Comparison of ENCODE assay signal across 7 cellular contexts in the genomic region with DNA sequence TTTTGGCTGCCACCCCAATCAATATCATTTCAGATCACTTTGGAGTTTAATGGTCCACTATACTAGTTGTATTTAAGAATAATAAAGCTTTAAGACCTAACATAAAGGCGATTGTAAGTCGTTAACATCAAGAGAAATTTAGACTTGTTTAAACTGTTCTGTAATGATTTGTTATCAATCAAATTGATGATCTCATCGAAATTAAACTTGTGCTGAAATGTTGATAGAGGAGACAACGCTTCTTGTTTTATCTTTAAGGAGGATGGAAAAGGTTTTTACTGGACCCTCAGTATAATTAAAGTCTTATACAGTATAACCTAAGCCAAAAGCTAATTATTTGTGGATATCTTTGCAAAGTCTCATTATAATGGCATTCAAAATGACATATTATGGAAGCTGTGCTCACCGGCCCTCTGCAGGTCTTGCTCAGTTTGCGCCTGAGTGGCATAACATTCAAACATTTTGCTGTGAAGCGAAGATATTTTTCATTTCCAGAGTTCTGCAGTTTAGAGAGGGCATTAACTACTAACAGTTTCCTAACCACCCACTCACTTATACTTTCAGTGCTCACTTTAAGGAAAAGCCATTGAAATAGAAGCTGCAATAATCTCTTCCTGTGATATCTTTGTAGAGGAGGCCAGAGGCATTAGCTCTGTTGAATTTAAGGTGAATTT. TPM values are rescaled to one million over a fixed set of nuclear protein-coding genes. Genes with fewer than 3 reads are reported as not detected.
DNase-seq lines count a peak whose midpoint lies in the region; ATAC-seq and TF ChIP-seq lines count a peak whose summit lies in the region.

No MANE protein-coding gene starts in this region.

- H2AFZ ChIP-seq in IMR-90 (replicated peaks; ENCODE audit: low read length, poor library complexity): no peak overlapping the region

- peak overlapping the region; percentile 78; the same call in 1 of the 2 replicates for H3K18ac ChIP-seq in IMR-90 (ENCODE audit: low read depth, low read length)

- no peaks in the 10 kb centered on the region for H3K27me3 Mint-ChIP-seq in activated CD8-positive, alpha-beta T cell treated with anti-CD3 and anti-CD28 coated beads for 36 hours

- H3K4me3 Mint-ChIP-seq in activated CD8-positive, alpha-beta T cell treated with anti-CD3 and anti-CD28 coated beads for 36 hours: peak overlapping the region; percentile 75

- DNase-seq in EH (ENCODE audit: low read depth) (peak; percentile 52), IMR-90 (no peak), stomach (no peak), foreskin melanocyte (no peak)
- peak; percentile 74 for DNase-seq in activated CD8-positive, alpha-beta T cell treated with anti-CD3 and anti-CD28 coated beads for 36 hours

- no CpG with 5 or more reads among the region's 7 CpGs for WGBS in IMR-90 (ENCODE audit: extremely low coverage in 2 of 2, insufficient read length in 1 of 2), 2 experiments
- WGBS in stomach, 5 donors: 29 to 48% (median 36%) methylated on average over 7 of the region's 7 CpGs

- no peaks in the 10 kb centered on the region for H3K9me3 Mint-ChIP-seq in activated CD8-positive, alpha-beta T cell treated with anti-CD3 and anti-CD28 coated beads for 36 hours

- H3K27ac Mint-ChIP-seq in activated CD8-positive, alpha-beta T cell treated with anti-CD3 and anti-CD28 coated beads for 36 hours: peak overlapping the region; percentile 87

- peak overlapping the region; percentile 43; the same call in 1 of the 2 replicates for H2BK20ac ChIP-seq in IMR-90 (ENCODE audit: low read depth, low read length)

- dilution Hi-C loops in IMR-90 (cut with HindIII; ENCODE audit: low sequenced_read_pairs, unreplicated experiment): no loop called here

- intact Hi-C loops in IMR-90 (cut with micrococcal nuclease) (loop anchor here (1.0 to 5.0 kb wide), 2 partner anchors 77 to 96 kb away; no protein-coding TSS in a partner anchor), stomach (cut with DNase I; ENCODE audit: low total_unique reads) (loop anchor here (5.0 kb wide), 1 partner anchor 207 kb away; no protein-coding TSS in a partner anchor)
- intact Hi-C loops in activated CD8-positive, alpha-beta T cell treated with anti-CD3 and anti-CD28 coated beads for 36 hours (cut with micrococcal nuclease): loop anchor here (5.0 to 10.0 kb wide), 4 partner anchors 42 to 520 kb away; no protein-coding TSS in a partner anchor

- H3K14ac ChIP-seq in IMR-90 (replicated peaks; ENCODE audit: low read depth, low read length): peak overlapping the region; percentile 68

- peak overlapping the region; percentile 86 for H2BK120ac ChIP-seq in IMR-90 (ENCODE audit: low read depth, low read length)

- peak; percentile 26; the same call in 1 of the 2 replicates for TF ChIP-seq CTCF in IMR-90 (conservative IDR thresholded peaks at IDR 0.05; ENCODE audit: low read depth, low read length)
- TF ChIP-seq CTCF in activated CD8-positive, alpha-beta T cell treated with anti-CD3 and anti-CD28 coated beads for 36 hours (IDR thresholded peaks at IDR 0.05): no peak
- TF ChIP-seq CTCF in stomach (IDR thresholded peaks at IDR 0.05): no peak

- H3K4me1 Mint-ChIP-seq in activated CD8-positive, alpha-beta T cell treated with anti-CD3 and anti-CD28 coated beads for 36 hours (ENCODE audit: low read depth): peaks cover 72% of the 10 kb centered on the region

- H3K56ac ChIP-seq in IMR-90 (ENCODE audit: extremely low read depth, insufficient read depth, low read length): peak overlapping the region; percentile 89; the same call in 1 of the 2 replicates

- peaks cover 9% of the 10 kb centered on the region for H3K36me3 Mint-ChIP-seq in activated CD8-positive, alpha-beta T cell treated with anti-CD3 and anti-CD28 coated beads for 36 hours (ENCODE audit: low read depth)

- no peak overlapping the region for H2AK9ac ChIP-seq in IMR-90 (replicated peaks; ENCODE audit: low read depth, low read length, poor library complexity)

- CTCF ChIA-PET in IMR-90 (lab: Yijun Ruan, JAX): interaction anchor here (0.9 to 2.4 kb wide), 5 partner anchors 9 to 233 kb away, joined by 3 to 6 read pairs (median 6); no protein-coding TSS in a partner anchor
- CTCF ChIA-PET in activated CD8-positive, alpha-beta T cell treated with anti-CD3 and anti-CD28 coated beads for 36 hours (lab: Charles Lee): interaction anchor here (0.7 to 7.0 kb wide), 26 partner anchors 8 to 218 kb away, joined by 3 to 83 read pairs (median 4); a partner anchor contains a TSS

- H3K27ac ChIP-seq in IMR-90 (ENCODE audit: insufficient read depth, low read length): no peak overlapping the region
- H3K27ac ChIP-seq in iPS-18a (ENCODE audit: low read length): no peak overlapping the region
- peak overlapping the region in 4 of 5 donors; percentile 95 to 100 (median 100) for H3K27ac ChIP-seq in stomach

- peaks cover 10 to 24% of the 10 kb centered on the region in 2 experiments; a peak in 3 of 4 replicates for H3K79me1 ChIP-seq in IMR-90 (ENCODE audit: low read depth in 1 of 2, low read length in 2 of 2)

- peak overlapping the region; percentile 82; the same call in 1 of the 2 replicates for H3K4me2 ChIP-seq in IMR-90 (ENCODE audit: low read depth, low read length)

- H3K9me3 ChIP-seq in IMR-90 (ENCODE audit: control insufficient read depth, insufficient read depth, low read length) (no peaks in the 10 kb centered on the region), iPS-18a (ENCODE audit: control insufficient read depth, low read depth, low read length) (no peaks in the 10 kb centered on the region), stomach (no peaks in the 10 kb centered on the region)

- no peak overlapping the region for H2AK5ac ChIP-seq in IMR-90 (ENCODE audit: low read depth, low read length)

- peaks cover 5% of the 10 kb centered on the region for H3K4me1 ChIP-seq in IMR-90 (ENCODE audit: control insufficient read depth, insufficient read depth, low read length)
- peaks cover 13% of the 10 kb centered on the region for H3K4me1 ChIP-seq in iPS-18a (ENCODE audit: control insufficient read depth, low read depth, low read length)
- H3K4me1 ChIP-seq in stomach: peaks cover 19 to 40% (median 30%) of the 10 kb centered on the region in 4 donors

- H3K4me3 ChIP-seq in IMR-90 (ENCODE audit: insufficient read depth, low read depth, low read length) (no peak overlapping the region), iPS-18a (ENCODE audit: low read length) (peak overlapping the region; percentile 76), stomach (peak overlapping the region; percentile 73 to 89 (median 84))

- H3K23ac ChIP-seq in IMR-90 (ENCODE audit: low read depth, low read length): peak overlapping the region; percentile 96; the same call in 1 of the 2 replicates

- TF ChIP-seq RAD21 in IMR-90 (IDR thresholded peaks at IDR 0.05; ENCODE audit: low read length): no peak; the same call in 1 of the 2 replicates

- TF ChIP-seq POLR2A in IMR-90 (IDR thresholded peaks at IDR 0.05; ENCODE audit: low read depth, low read length) (no peak), stomach (IDR thresholded peaks at IDR 0.05) (no peak)

- POLR2A ChIA-PET in IMR-90 (lab: Charles Lee; ENCODE audit: unreplicated experiment): interaction anchor here (1.0 to 1.9 kb wide), 3 partner anchors 96 to 209 kb away, joined by 3 to 5 read pairs (median 4); no protein-coding TSS in a partner anchor
- POLR2A ChIA-PET in activated CD8-positive, alpha-beta T cell treated with anti-CD3 and anti-CD28 coated beads for 36 hours (lab: Charles Lee): interaction anchor here (0.6 to 6.0 kb wide), 20 partner anchors 10 to 212 kb away, joined by 3 to 56 read pairs (median 6); a partner anchor contains a TSS

- peak overlapping the region; percentile 98 for H2BK5ac ChIP-seq in IMR-90 (ENCODE audit: low read depth, low read length, poor library complexity, severe bottlenecking)

- TSS peak; percentile 73 for BruUV-seq in IMR-90 (replicated peaks; lab: Mats Ljungman, UMichigan)

- H3K4ac ChIP-seq in IMR-90 (ENCODE audit: low read depth, low read length): peak overlapping the region; percentile 96

- H3K36me3 ChIP-seq in IMR-90 (ENCODE audit: control insufficient read depth, insufficient read depth, low read length) (no peaks in the 10 kb centered on the region), iPS-18a (ENCODE audit: control insufficient read depth, low read depth, low read length) (no peaks in the 10 kb centered on the region), stomach (no peaks in the 10 kb centered on the region)

- H2BK15ac ChIP-seq in IMR-90 (ENCODE audit: low read depth, low read length): peak overlapping the region; percentile 87; the same call in 1 of the 3 replicates

- no peak overlapping the region for H4K91ac ChIP-seq in IMR-90 (ENCODE audit: insufficient read depth, low read depth, low read length)

- H3K9ac ChIP-seq in IMR-90 (ENCODE audit: low read depth, low read length) (peak overlapping the region; percentile 92; the same call in 1 of the 2 replicates), iPS-18a (ENCODE audit: low read length) (peak overlapping the region; percentile 53)

- ATAC-seq in IMR-90 (ENCODE audit: low read depth) (no peak), HG02970 (IDR thresholded peaks at IDR 0.05; ENCODE audit: low FRiP score, unreplicated experiment) (no peak)
- peak; percentile 32 for ATAC-seq in activated CD8-positive, alpha-beta T cell treated with anti-CD3 and anti-CD28 coated beads for 36 hours

- peak overlapping the region; percentile 87 to 90 for H4K8ac ChIP-seq in IMR-90 (ENCODE audit: low read depth in 2 of 2, low read length in 2 of 2)

- H4K5ac ChIP-seq in IMR-90 (ENCODE audit: low read depth, low read length): no peak overlapping the region

- no peaks in the 10 kb centered on the region for H3K9me1 ChIP-seq in IMR-90 (ENCODE audit: insufficient read depth, low read length)

- in situ Hi-C loops in IMR-90 (cut with MboI; ENCODE audit: low sequenced_read_pairs): loop anchor here (5.0 kb wide), 1 partner anchor 77 kb away; no protein-coding TSS in a partner anchor

- H3K27me3 ChIP-seq in IMR-90 (ENCODE audit: control insufficient read depth, insufficient read depth, low read length): no peaks in the 10 kb centered on the region
- H3K27me3 ChIP-seq in iPS-18a (ENCODE audit: control insufficient read depth, insufficient read depth, low read length): peaks cover 48% of the 10 kb centered on the region
- no peaks in the 10 kb centered on the region for H3K27me3 ChIP-seq in stomach

- H4K20me1 ChIP-seq in IMR-90 (ENCODE audit: insufficient read depth, low read length): peaks cover 21% of the 10 kb centered on the region; the same call in 1 of the 2 replicates

- TF ChIP-seq EP300 in stomach (IDR thresholded peaks at IDR 0.05): no peak

TF ChIP-seq in IMR-90, 13 proteins besides CTCF, POLR2A, EP300 and RAD21 (continues in another document):
- TF ChIP-seq RFX5 (IDR thresholded peaks at IDR 0.05; ENCODE audit: low read depth, low read length) (no peak), CHD1 (IDR thresholded peaks at IDR 0.05; ENCODE audit: low read depth, low read length) (no peak), MXI1 (IDR thresholded peaks at IDR 0.05; ENCODE audit: borderline replicate concordance, low read depth, low read length) (no peak)

RNA-seq across cellular contexts. Expression of a gene that starts 1.4 kb away (rescaled TPM):
- 5.0 and 6.7 TPM in 2 replicates for total RNA-seq in IMR-90 (2012; rRNA removed)
- polyA plus RNA-seq in IMR-90 (2012; rRNA removed): 11.0 and 12.7 TPM in 2 replicates
- polyA plus RNA-seq in IMR-90 (2012; cell fraction: cytosol; rRNA removed): 5.3 and 11.9 TPM in 2 replicates
- polyA plus RNA-seq in IMR-90 (2012; cell fraction: nucleus; rRNA removed; ENCODE audit: low replicate concordance): 6.0 TPM in 2 replicates
- 10 to 100 TPM; 31.2 to 33.9 TPM for total RNA-seq in activated CD8-positive, alpha-beta T cell treated with anti-CD3 and anti-CD28 coated beads for 36 hours
- total RNA-seq in stomach: 10 to 100 TPM in 2 of 5 donors, 1 to 10 TPM in 3; 2.0 to 11.9 (median 9.3) TPM
- polyA plus RNA-seq in stomach: 1 to 10 TPM; 2.9 to 7.2 (median 5.7) TPM

Comparison
In these comparisons a context has a peak if more than half of its experiments do, and no peak if none do; other contexts are left out.
1. DNase-seq: peak in EH (single experiment) and activated CD8-positive, alpha-beta T cell treated with anti-CD3 and anti-CD28 coated beads for 36 hours (single experiment); none in IMR-90 (single experiment), stomach (single experiment) and foreskin melanocyte (single experiment).
2. H3K27ac ChIP-seq: peak in stomach (4 of 5); none in IMR-90 (single experiment) and iPS-18a (single experiment).